ENCODE assay signal across 1 cellular context in genomic region chr17:29929544-29930398, GRCh38.
TF ChIP-seq lines count a peak whose summit lies in the region.

Gene SSH2, minus strand, starts transcription at chr17:29930228. Its CDS starts 228 bp downstream, at chr17:29930000.

TF ChIP-seq in HepG2, 621 proteins besides CTCF, POLR2A, EP300 and RAD21 (continued from another document and continues in another):
- TF ChIP-seq TFE3 (CRISPR knock-in tag; IDR thresholded peaks at IDR 0.05) (no peak; the same call in 1 of the 2 replicates), ZNF350 (CRISPR knock-in tag; IDR thresholded peaks at IDR 0.05; ENCODE audit: borderline replicate concordance, low read depth) (peak; percentile 34; the same call in 1 of the 2 replicates), ZNF704 (CRISPR knock-in tag; IDR thresholded peaks at IDR 0.05; ENCODE audit: borderline replicate concordance) (no peak), ZBTB42 (CRISPR knock-in tag; IDR thresholded peaks at IDR 0.05) (no peak), KLF16 (CRISPR knock-in tag; IDR thresholded peaks at IDR 0.05) (no peak), HMG20A (CRISPR knock-in tag; IDR thresholded peaks at IDR 0.05; ENCODE audit: borderline replicate concordance) (no peak), ARNTL (CRISPR knock-in tag; IDR thresholded peaks at IDR 0.05) (peak; percentile 14; the same call in 1 of the 2 replicates), ZNF75D (CRISPR knock-in tag; IDR thresholded peaks at IDR 0.05; ENCODE audit: borderline replicate concordance) (no peak), MTF2 (CRISPR knock-in tag; IDR thresholded peaks at IDR 0.05; ENCODE audit: borderline replicate concordance) (no peak), FOSL1 (CRISPR knock-in tag; IDR thresholded peaks at IDR 0.05; ENCODE audit: borderline replicate concordance) (no peak), SIX1 (CRISPR knock-in tag; IDR thresholded peaks at IDR 0.05; ENCODE audit: borderline replicate concordance) (no peak), SIN3B (IDR thresholded peaks at IDR 0.05; ENCODE audit: low read length) (no peak), NPAS2 (CRISPR knock-in tag; IDR thresholded peaks at IDR 0.05; ENCODE audit: borderline replicate concordance) (no peak), DR1 (CRISPR knock-in tag; IDR thresholded peaks at IDR 0.05) (no peak), YY1 (IDR thresholded peaks at IDR 0.05; ENCODE audit: insufficient read depth, insufficient replicate concordance, low read depth, low read length) (peak; percentile 53), SKI (IDR thresholded peaks at IDR 0.05; ENCODE audit: partially characterized antibody) (no peak), ZNF333 (CRISPR knock-in tag; IDR thresholded peaks at IDR 0.05; ENCODE audit: borderline replicate concordance) (no peak), ZNF329 (CRISPR knock-in tag; IDR thresholded peaks at IDR 0.05; ENCODE audit: low read depth) (no peak), ZNF777 (CRISPR knock-in tag; IDR thresholded peaks at IDR 0.05) (no peak; the same call in none of the 2 replicates), TAF15 (IDR thresholded peaks at IDR 0.05; ENCODE audit: low read depth, low read length, poor library complexity, severe bottlenecking) (no peak), MAZ (IDR thresholded peaks at IDR 0.05; ENCODE audit: borderline replicate concordance, low read depth, low read length) (no peak), MAZ (CRISPR knock-in tag; IDR thresholded peaks at IDR 0.05; ENCODE audit: low read depth) (peak; percentile 63), ZNF766 (CRISPR knock-in tag; IDR thresholded peaks at IDR 0.05; ENCODE audit: borderline replicate concordance) (no peak), ZNF672 (CRISPR knock-in tag; IDR thresholded peaks at IDR 0.05) (0 out of 2 replicates have a peak, but pooled peaks have one; percentile 48), ATF3 (CRISPR knock-in tag; IDR thresholded peaks at IDR 0.05) (no peak), KDM4B (CRISPR knock-in tag; IDR thresholded peaks at IDR 0.05) (no peak; the same call in 1 of the 2 replicates), SP4 (CRISPR knock-in tag; IDR thresholded peaks at IDR 0.05) (no peak), ZBED4 (CRISPR knock-in tag; IDR thresholded peaks at IDR 0.05; ENCODE audit: borderline replicate concordance) (no peak), LBX2 (CRISPR knock-in tag; IDR thresholded peaks at IDR 0.05; ENCODE audit: borderline replicate concordance) (no peak), ZNF841 (CRISPR knock-in tag; IDR thresholded peaks at IDR 0.05; ENCODE audit: borderline replicate concordance) (no peak), GRHL1 (CRISPR knock-in tag; conservative IDR thresholded peaks at IDR 0.05) (no peak), FIP1L1 (IDR thresholded peaks at IDR 0.05; ENCODE audit: borderline replicate concordance, insufficient read depth, low read depth, low read length) (no peak), ZNF746 (CRISPR knock-in tag; IDR thresholded peaks at IDR 0.05) (no peak), KLF9 (CRISPR knock-in tag; IDR thresholded peaks at IDR 0.05; ENCODE audit: low read depth) (no peak), ATF2 (CRISPR knock-in tag; IDR thresholded peaks at IDR 0.05) (no peak), SMAD3 (CRISPR knock-in tag; IDR thresholded peaks at IDR 0.05) (no peak), IKZF1 (IDR thresholded peaks at IDR 0.05) (no peak), ZNF34 (CRISPR knock-in tag; IDR thresholded peaks at IDR 0.05; ENCODE audit: borderline replicate concordance) (no peak), HOMEZ (CRISPR knock-in tag; IDR thresholded peaks at IDR 0.05; ENCODE audit: low read depth) (no peak), U2AF2 (IDR thresholded peaks at IDR 0.05; ENCODE audit: low read depth, low read length) (no peak), ZNF18 (CRISPR knock-in tag; IDR thresholded peaks at IDR 0.05; ENCODE audit: insufficient replicate concordance) (no peak), ZNF567 (CRISPR knock-in tag; IDR thresholded peaks at IDR 0.05; ENCODE audit: borderline replicate concordance) (no peak), MXD4 (CRISPR knock-in tag; IDR thresholded peaks at IDR 0.05) (no peak; the same call in 1 of the 2 replicates), ZNF510 (CRISPR knock-in tag; IDR thresholded peaks at IDR 0.05; ENCODE audit: low read depth) (no peak), FOXO1 (CRISPR knock-in tag; IDR thresholded peaks at IDR 0.05) (no peak), HES4 (CRISPR knock-in tag; IDR thresholded peaks at IDR 0.05; ENCODE audit: borderline replicate concordance) (0 out of 2 replicates have a peak, but pooled peaks have one; percentile 22), MTA3 (CRISPR knock-in tag; IDR thresholded peaks at IDR 0.05) (no peak), ZNF235 (CRISPR knock-in tag; IDR thresholded peaks at IDR 0.05; ENCODE audit: borderline replicate concordance) (no peak), HDAC6 (IDR thresholded peaks at IDR 0.05; ENCODE audit: low read depth, low read length) (no peak), ZBTB49 (CRISPR knock-in tag; IDR thresholded peaks at IDR 0.05; ENCODE audit: borderline replicate concordance) (no peak), ZMYM4 (CRISPR knock-in tag; IDR thresholded peaks at IDR 0.05) (peak; percentile 23; the same call in 1 of the 2 replicates), CHD4 (IDR thresholded peaks at IDR 0.05; ENCODE audit: borderline replicate concordance, low read length) (no peak), PAWR (CRISPR knock-in tag; IDR thresholded peaks at IDR 0.05; ENCODE audit: borderline replicate concordance) (no peak)
